Comparison of ENCODE assay signal across 10 cellular contexts in the genomic region with DNA sequence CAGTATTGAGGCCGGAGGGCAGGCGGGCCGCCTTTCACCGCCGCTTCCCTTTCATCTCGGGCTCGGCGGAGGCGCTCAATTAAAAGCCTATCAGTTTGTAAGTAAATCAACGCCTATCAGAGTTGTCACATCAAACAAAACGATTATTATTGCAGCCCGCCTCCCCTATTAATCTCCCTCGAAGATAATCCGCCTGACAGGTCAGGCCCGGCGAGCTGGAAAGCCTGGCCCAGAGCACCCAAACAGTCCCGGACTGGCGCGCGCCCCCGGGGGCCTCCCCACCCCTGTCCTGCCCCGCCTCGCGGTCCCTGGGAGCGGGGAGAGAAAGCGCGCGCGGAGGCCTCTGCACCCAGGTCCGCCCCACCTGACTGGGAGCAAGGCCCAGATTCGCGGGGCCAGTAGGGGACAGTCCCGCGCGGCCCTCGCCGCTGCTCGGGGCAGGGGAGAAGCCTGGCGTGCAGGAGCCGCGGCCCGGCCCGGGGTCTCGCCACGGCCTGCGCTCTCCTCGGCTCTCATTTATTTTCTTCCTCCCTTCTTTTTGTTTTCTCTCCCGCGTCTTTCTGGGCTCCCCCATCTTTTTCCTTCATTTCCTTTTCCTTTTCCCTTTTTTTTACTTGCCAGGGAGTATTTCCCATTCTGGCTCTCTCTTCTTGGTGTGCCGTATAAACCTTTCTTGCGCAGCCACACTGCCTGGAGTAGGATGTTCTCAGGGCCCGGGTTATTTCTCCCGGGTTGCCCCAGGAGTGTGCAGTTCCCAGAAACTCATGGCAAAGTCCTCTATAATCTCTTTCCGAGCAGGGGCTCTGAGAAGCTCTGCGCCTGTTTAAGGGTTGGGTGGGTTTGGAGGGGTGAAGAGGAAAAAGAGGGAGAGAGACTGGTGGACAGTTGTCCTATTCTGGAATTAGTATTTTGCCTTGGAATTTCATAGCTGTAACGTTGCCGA. TPM values are rescaled to one million over a fixed set of nuclear protein-coding genes. Genes with fewer than 3 reads are reported as not detected.
A peak's percentile ranks its signal among the peaks of the same experiment; 100 is the strongest.
DNase-seq lines count a peak whose midpoint lies in the region; ATAC-seq, FAIRE-seq and TF ChIP-seq lines count a peak whose summit lies in the region.
"Had no signal": no experiment of that assay in that cellular context is flagged by ENCODE, and none has a peak within 500 bp of the region (broad histone marks: within the 10 kb centered on the region; RNA-seq: fewer than 3 reads in every experiment).

No MANE protein-coding gene starts in this region.

- no peak overlapping the region for H3K27ac ChIP-seq in neural progenitor cell

- H3K36me3 ChIP-seq in neural progenitor cell, result no peaks in the 10 kb centered on the region

- no peak overlapping the region for H2AFZ ChIP-seq in neural progenitor cell (replicated peaks)

- ATAC-seq in GM18517 (IDR thresholded peaks at IDR 0.05; ENCODE audit: unreplicated experiment), result no peak

- peak overlapping the region; percentile 89 for H3K4me3 Mint-ChIP-seq in neural progenitor cell

- H3K4me3 ChIP-seq in epithelial cell of proximal tubule (ENCODE audit: low read depth, low read length) (peak overlapping the region; percentile 99), neural progenitor cell (peak overlapping the region; percentile 87)

- H3K79me2 ChIP-seq in neural progenitor cell (ENCODE audit: low read depth), result peaks cover 19% of the 10 kb centered on the region

- DNase-seq in D721Med (ENCODE audit: insufficient read length, low spot score) (peak; percentile 70), NCI-H748 treated with DMSO at 0.1 percent for 48 hours (lab: John Stamatoyannopoulos, UW) (peak; percentile 13), epithelial cell of proximal tubule (ENCODE audit: low read depth) (no peak), neural progenitor cell (ENCODE audit: low spot score) (peak; percentile 78), putamen (ENCODE audit: low spot score) (no peak), GM13977 (ENCODE audit: low spot score) (no peak)
- no peak for DNase-seq in stimulated activated CD4-positive, alpha-beta T cell treated with anti-CD3 and anti-CD28 coated beads, Interleukin-4, amount 100 ng/mL, for 24 hours
- DNase-seq: hippocampal formation, NCI-H524 treated with DMSO at 0.1 percent for 48 hours had no signal

- peaks cover 90% of the 10 kb centered on the region for H3F3A ChIP-seq in neural progenitor cell (ENCODE audit: low read depth)

- peak overlapping the region; percentile 80 for H3K4me2 ChIP-seq in neural progenitor cell

- H3K9me3 ChIP-seq in neural progenitor cell (ENCODE audit: low read depth), result no peaks in the 10 kb centered on the region

- FAIRE-seq in D721Med (lab: Jason Lieb, UNC), result no peak

- H3K4me1 ChIP-seq in neural progenitor cell, result peaks cover 34% of the 10 kb centered on the region

- peaks cover 76% of the 10 kb centered on the region for H3K27me3 ChIP-seq in neural progenitor cell

- H3K27me3 Mint-ChIP-seq in neural progenitor cell (ENCODE audit: insufficient read depth, low read depth), result peaks cover 39% of the 10 kb centered on the region

- H3K27ac Mint-ChIP-seq in neural progenitor cell, result peak overlapping the region; percentile 76

- H3K36me3 Mint-ChIP-seq in neural progenitor cell, result peaks cover under 1% of the 10 kb centered on the region

- peaks cover 32% of the 10 kb centered on the region for H3K4me1 Mint-ChIP-seq in neural progenitor cell

- in situ Hi-C loops in GM13977 (cut with MboI; ENCODE audit: low pct_unique_long_range_greater_than_20kb, low sequenced_read_pairs, unreplicated experiment), result no loop called here

- no peaks in the 10 kb centered on the region for H3K9me3 Mint-ChIP-seq in neural progenitor cell

- H4K20me1 ChIP-seq in neural progenitor cell (ENCODE audit: low read depth), result peaks cover 24% of the 10 kb centered on the region

- no peak overlapping the region for H3K9ac ChIP-seq in neural progenitor cell

- TF ChIP-seq CTCF in D721Med (IDR thresholded peaks at IDR 0.05; ENCODE audit: insufficient read depth, missing control alignments) (no peak), epithelial cell of proximal tubule (conservative IDR thresholded peaks at IDR 0.05; ENCODE audit: low read depth, low read length) (no peak), neural progenitor cell (IDR thresholded peaks at IDR 0.05) (no peak), GM13977 (IDR thresholded peaks at IDR 0.05; ENCODE audit: extremely low read depth, insufficient read depth, missing control alignments) (no peak)

RNA-seq across cellular contexts. Expression of gene ZNF503, which starts 3.9 kb away (rescaled TPM):
- total RNA-seq in epithelial cell of proximal tubule (8.5 and 9.6 TPM in 2 replicates), neural progenitor cell (ENCODE audit: low replicate concordance) (8.3 and 20.9 TPM in 2 replicates)

RNA-seq across cellular contexts. Expression of gene LRMDA, which starts 26.0 kb away (rescaled TPM):
- total RNA-seq in epithelial cell of proximal tubule (0.75 and 7.2 TPM in 2 replicates), neural progenitor cell (ENCODE audit: low replicate concordance) (5.2 TPM in 1 of 2 replicates, not detected in the other)

Comparison
In these comparisons a context has a peak if more than half of its experiments do, and no peak if none do; other contexts are left out.
1. DNase-seq: peak in D721Med (single experiment), NCI-H748 treated with DMSO at 0.1 percent for 48 hours (single experiment) and neural progenitor cell (single experiment); none in epithelial cell of proximal tubule (single experiment), putamen (single experiment), stimulated activated CD4-positive, alpha-beta T cell treated with anti-CD3 and anti-CD28 coated beads, Interleukin-4, amount 100 ng/mL, for 24 hours (single experiment) and GM13977 (single experiment).